ENCODE assay signal across 8 cellular contexts in genomic region chr17:62093188-62094155, GRCh38. TPM values are rescaled to one million over a fixed set of nuclear protein-coding genes. Genes with fewer than 3 reads are reported as not detected.
A peak's percentile ranks its signal among the peaks of the same experiment; 100 is the strongest.
DNase-seq lines count a peak whose midpoint lies in the region; ATAC-seq and TF ChIP-seq lines count a peak whose summit lies in the region.

No MANE protein-coding gene starts in this region.

- intact Hi-C loops in activated CD4-positive, alpha-beta T cell treated with anti-CD3 and anti-CD28 coated beads for 36 hours (cut with DNase I, micrococcal nuclease): loop anchor here in 1 of 2 experiments (1.0 kb wide), 1 partner anchor 27 kb away; no protein-coding TSS in a partner anchor

- H3K27me3 Mint-ChIP-seq in activated CD4-positive, alpha-beta T cell treated with anti-CD3 and anti-CD28 coated beads for 36 hours: no peaks in the 10 kb centered on the region
- no peaks in the 10 kb centered on the region for H3K27me3 Mint-ChIP-seq in effector memory CD8-positive, alpha-beta T cell
- H3K27me3 Mint-ChIP-seq in osteocyte (ENCODE audit: unreplicated experiment): peaks cover 5% of the 10 kb centered on the region

- peak; percentile 100 for ATAC-seq in activated CD4-positive, alpha-beta T cell treated with anti-CD3 and anti-CD28 coated beads for 36 hours
- ATAC-seq in HG02610 (IDR thresholded peaks at IDR 0.05; ENCODE audit: unreplicated experiment): peak; percentile 96
- no peak for ATAC-seq in effector memory CD8-positive, alpha-beta T cell (replicated peaks)

- CTCF ChIA-PET in activated CD4-positive, alpha-beta T cell treated with anti-CD3 and anti-CD28 coated beads for 36 hours (lab: Charles Lee): interaction anchor here (0.8 to 1.5 kb wide), 3 partner anchors 16 to 20 kb away, joined by 3 to 5 read pairs (median 4); no protein-coding TSS in a partner anchor

- H3K9me3 Mint-ChIP-seq in activated CD4-positive, alpha-beta T cell treated with anti-CD3 and anti-CD28 coated beads for 36 hours (ENCODE audit: low read depth): no peaks in the 10 kb centered on the region
- H3K9me3 Mint-ChIP-seq in effector memory CD8-positive, alpha-beta T cell: no peaks in the 10 kb centered on the region
- no peaks in the 10 kb centered on the region for H3K9me3 Mint-ChIP-seq in osteocyte (ENCODE audit: unreplicated experiment)

- H3K4me1 Mint-ChIP-seq in activated CD4-positive, alpha-beta T cell treated with anti-CD3 and anti-CD28 coated beads for 36 hours: peaks cover 13% of the 10 kb centered on the region
- H3K4me1 Mint-ChIP-seq in effector memory CD8-positive, alpha-beta T cell (ENCODE audit: low read depth in 2 of 2): peaks cover 0 to 2% of the 10 kb centered on the region in 2 donors
- H3K4me1 Mint-ChIP-seq in osteocyte (ENCODE audit: unreplicated experiment): no peaks in the 10 kb centered on the region

- POLR2A ChIA-PET in activated CD4-positive, alpha-beta T cell treated with anti-CD3 and anti-CD28 coated beads for 36 hours (lab: Charles Lee): no interaction called here

- peak; percentile 39 for DNase-seq in activated CD4-positive, alpha-beta T cell treated with anti-CD3 and anti-CD28 coated beads for 36 hours
- no peak for DNase-seq in activated CD4-positive, alpha-beta T cell treated with anti-CD3 and anti-CD28 coated beads, Interleukin-2, amount 50 U/mL, for 1 hour
- DNase-seq in iris pigment epithelial cell (ENCODE audit: low read depth) (peak; percentile 94), osteocyte (ENCODE audit: extremely low spot score, unreplicated experiment) (no peak), putamen (ENCODE audit: low spot score) (no peak)
- no peak for DNase-seq in effector memory CD8-positive, alpha-beta T cell

- no peak overlapping the region for H3K27ac Mint-ChIP-seq in activated CD4-positive, alpha-beta T cell treated with anti-CD3 and anti-CD28 coated beads for 36 hours
- H3K27ac Mint-ChIP-seq in effector memory CD8-positive, alpha-beta T cell: no peak overlapping the region
- H3K27ac Mint-ChIP-seq in osteocyte (ENCODE audit: unreplicated experiment): no peak overlapping the region

- no peaks in the 10 kb centered on the region for H3K36me3 Mint-ChIP-seq in activated CD4-positive, alpha-beta T cell treated with anti-CD3 and anti-CD28 coated beads for 36 hours (ENCODE audit: low read depth)
- H3K36me3 Mint-ChIP-seq in effector memory CD8-positive, alpha-beta T cell (ENCODE audit: insufficient read depth): no peaks in the 10 kb centered on the region
- no peaks in the 10 kb centered on the region for H3K36me3 Mint-ChIP-seq in osteocyte (ENCODE audit: unreplicated experiment)

- no peak for TF ChIP-seq CTCF in osteocyte (IDR thresholded peaks at IDR 0.05)

- H3K4me3 Mint-ChIP-seq in activated CD4-positive, alpha-beta T cell treated with anti-CD3 and anti-CD28 coated beads for 36 hours: no peak overlapping the region
- H3K4me3 Mint-ChIP-seq in effector memory CD8-positive, alpha-beta T cell: no peak overlapping the region
- H3K4me3 Mint-ChIP-seq in osteocyte (ENCODE audit: unreplicated experiment): no peak overlapping the region

TF ChIP-seq in PFSK-1, 5 proteins besides CTCF, POLR2A, EP300 and RAD21:
- TF ChIP-seq TAF1 (IDR thresholded peaks at IDR 0.05; ENCODE audit: borderline replicate concordance, insufficient read depth, low read length) (peak; percentile 32; the same call in 1 of the 2 replicates), SIN3A (IDR thresholded peaks at IDR 0.05; ENCODE audit: borderline replicate concordance, insufficient read depth, low read length) (no peak; the same call in 1 of the 2 replicates), REST (IDR thresholded peaks at IDR 0.05; ENCODE audit: insufficient read depth in 1 of 2, low read depth in 2 of 2, low read length in 2 of 2) (no peak)

RNA-seq across cellular contexts. Expression of gene MED13, which starts 28.4 kb away (rescaled TPM):
- total RNA-seq in activated CD4-positive, alpha-beta T cell treated with anti-CD3 and anti-CD28 coated beads for 36 hours: 10 to 100 TPM; 33.7 to 49.8 TPM
- 9.2 TPM for polyA plus RNA-seq in PFSK-1 (2012; ENCODE audit: insufficient read length, low read depth)
- 69.7 and 78.7 TPM in 2 replicates for total RNA-seq in osteocyte

Comparison
In these comparisons a context has a peak if more than half of its experiments do, and no peak if none do; other contexts are left out.
1. DNase-seq: peak in activated CD4-positive, alpha-beta T cell treated with anti-CD3 and anti-CD28 coated beads for 36 hours (single experiment) and iris pigment epithelial cell (single experiment); none in activated CD4-positive, alpha-beta T cell treated with anti-CD3 and anti-CD28 coated beads, Interleukin-2, amount 50 U/mL, for 1 hour (single experiment), effector memory CD8-positive, alpha-beta T cell (0 of 3), osteocyte (single experiment) and putamen (single experiment).